Comparison of ENCODE assay signal across 19 cellular contexts in genomic region chr11:117641008-117641915, GRCh38.
A peak's percentile ranks its signal among the peaks of the same experiment; 100 is the strongest.
DNase-seq lines count a peak whose midpoint lies in the region; ATAC-seq and TF ChIP-seq lines count a peak whose summit lies in the region.
"Had no signal": no experiment of that assay in that cellular context is flagged by ENCODE, and none has a peak within 500 bp of the region (broad histone marks: within the 10 kb centered on the region; RNA-seq: fewer than 3 reads in every experiment).

No MANE protein-coding gene starts in this region.

- DNase-seq in caudate nucleus (lab: John Stamatoyannopoulos, UW): peak in 59 of 61 donors; percentile 22 to 93 (median 80)
- peak; percentile 86 for DNase-seq in inferior parietal cortex (ENCODE audit: extremely low spot score)
- DNase-seq in pons (ENCODE audit: low spot score): peak; percentile 97
- DNase-seq in upper lobe of right lung: peak; percentile 21
- no peak for DNase-seq in hepatic stellate cell (ENCODE audit: low spot score)
- DNase-seq: BE2C; CD8-positive, alpha-beta T cell; DND-41; GDM1; KG1; NCI-H1048; NCI-H146; NCI-H2107; NCI-H226; NCI-H526 treated with DMSO at 0.1 percent for 48 hours; PC-3 had no signal

- H3K27ac ChIP-seq in caudate nucleus (ENCODE audit: low read depth, low read length) (peak overlapping the region; percentile 97), upper lobe of right lung (no peak overlapping the region)

- TF ChIP-seq CTCF in upper lobe of right lung (IDR thresholded peaks at IDR 0.05): no peak

- H3K4me1 ChIP-seq in upper lobe of right lung: no peaks in the 10 kb centered on the region
- H3K4me1 ChIP-seq: BE2C had no signal

- intact Hi-C loops in upper lobe of right lung (cut with DNase I): no loop called here

- no peaks in the 10 kb centered on the region for H3K36me3 ChIP-seq in upper lobe of right lung
- H3K36me3 ChIP-seq: BE2C had no signal

- ATAC-seq in upper lobe of right lung (no peak), GM19455 (IDR thresholded peaks at IDR 0.05; ENCODE audit: unreplicated experiment) (no peak), GM21825 (IDR thresholded peaks at IDR 0.05; ENCODE audit: unreplicated experiment) (no peak)
- ATAC-seq: CD8-positive, alpha-beta T cell; GM23338; PC-3 had no signal

- H3K27me3 ChIP-seq in upper lobe of right lung: peaks cover 7% of the 10 kb centered on the region
- H3K27me3 ChIP-seq: BE2C had no signal

- no peaks in the 10 kb centered on the region for H3K9me3 ChIP-seq in upper lobe of right lung
- H3K9me3 ChIP-seq: BE2C had no signal

- no peak overlapping the region for H3K4me3 ChIP-seq in upper lobe of right lung
- H3K4me3 ChIP-seq: GM23338 had no signal
